In genomic region chr11:9263840-9264380, GRCh38 we compare ENCODE assay signal across 8 cellular contexts. TPM values are rescaled to one million over a fixed set of nuclear protein-coding genes. Genes with fewer than 3 reads are reported as not detected.
DNase-seq lines count a peak whose midpoint lies in the region; ATAC-seq and TF ChIP-seq lines count a peak whose summit lies in the region.

No MANE protein-coding gene starts in this region.

- no peak for DNase-seq in Peyer's patch
- no peak for DNase-seq in astrocyte of the spinal cord (ENCODE audit: low read depth, low spot score)
- no peak for DNase-seq in right lobe of liver
- peak; percentile 21 for DNase-seq in stimulated activated CD8-positive, alpha-beta memory T cell treated with anti-CD3 and anti-CD28 coated beads, Interleukin-4, amount 100 ng/mL, for 24 hours (ENCODE audit: low read depth)
- no peak for DNase-seq in NCI-H2029 (lab: John Stamatoyannopoulos, UW)
- DNase-seq in effector CD4-positive, alpha-beta T cell, result no peak

- TF ChIP-seq CTCF in Peyer's patch (IDR thresholded peaks at IDR 0.05), result no peak
- TF ChIP-seq CTCF in astrocyte of the spinal cord (IDR thresholded peaks at IDR 0.05; ENCODE audit: low read depth, low read length), result no peak
- TF ChIP-seq CTCF in right lobe of liver (IDR thresholded peaks at IDR 0.05), result no peak

- no peaks in the 10 kb centered on the region for H3K36me3 ChIP-seq in Peyer's patch
- H3K36me3 ChIP-seq in right lobe of liver, result no peaks in the 10 kb centered on the region

- intact Hi-C loops in right lobe of liver (cut with DNase I), result no loop called here

- ATAC-seq in GM18511 (IDR thresholded peaks at IDR 0.05; ENCODE audit: unreplicated experiment) (peak; percentile 75), HG02870 (IDR thresholded peaks at IDR 0.05; ENCODE audit: unreplicated experiment) (peak; percentile 64), right lobe of liver (peak; percentile 8 to 41 (median 24))

- peak overlapping the region; percentile 50 to 88 (median 81) for H3K4me3 ChIP-seq in Peyer's patch
- H3K4me3 ChIP-seq in astrocyte of the spinal cord (ENCODE audit: low read depth, low read length), result peak overlapping the region; percentile 62
- H3K4me3 ChIP-seq in right lobe of liver, result peak overlapping the region; percentile 75 to 94 (median 86)

- TF ChIP-seq POLR2A in Peyer's patch (IDR thresholded peaks at IDR 0.05) (no peak), right lobe of liver (IDR thresholded peaks at IDR 0.05) (no peak)

- no peaks in the 10 kb centered on the region for H3K9me3 ChIP-seq in Peyer's patch
- no peaks in the 10 kb centered on the region for H3K9me3 ChIP-seq in right lobe of liver

- in situ Hi-C loops in astrocyte of the spinal cord (cut with HindIII; ENCODE audit: low sequenced_read_pairs), result no loop called here

- 2% methylated on average over 9 of the region's 10 CpGs for WGBS in right lobe of liver (ENCODE audit: insufficient coverage, low coverage, low lambda C conversion rate, missing lambda C conversion rate)

- H3K27me3 ChIP-seq in Peyer's patch, result no peaks in the 10 kb centered on the region
- no peaks in the 10 kb centered on the region for H3K27me3 ChIP-seq in right lobe of liver

- H3K4me1 ChIP-seq in Peyer's patch (peaks cover 0 to 7% (median 0%) of the 10 kb centered on the region in 4 donors), right lobe of liver (peaks cover 0 to 8% (median 0%) of the 10 kb centered on the region in 4 donors)

- H3K27ac ChIP-seq in Peyer's patch (peak overlapping the region; percentile 79 to 91 (median 84)), right lobe of liver (peak overlapping the region; percentile 86 to 99 (median 92))

RNA-seq across cellular contexts. Expression of gene DENND5A, which starts 1.2 kb away (rescaled TPM):
- total RNA-seq in Peyer's patch, result 10 to 100 TPM in 3 of 4 donors, 1 to 10 TPM in 1; 6.1 to 67.7 (median 23.2) TPM
- 10 to 100 TPM; 14.4 to 38.7 (median 20.4) TPM for total RNA-seq in right lobe of liver

RNA-seq across cellular contexts. Expression of gene TMEM41B, which starts 50.5 kb away (rescaled TPM):
- total RNA-seq in Peyer's patch (10 to 100 TPM; 18.2 to 82.1 (median 72.6) TPM), right lobe of liver (10 to 100 TPM; 14.4 to 30.0 (median 23.2) TPM)

Comparison
In these comparisons a context has a peak if more than half of its experiments do, and no peak if none do; other contexts are left out.
1. ATAC-seq: peak in every context shown above with its lines; median percentile 75 in GM18511; 64 in HG02870; 24 in right lobe of liver.